17 cellular contexts compared by ENCODE assay signal in the genomic region with DNA sequence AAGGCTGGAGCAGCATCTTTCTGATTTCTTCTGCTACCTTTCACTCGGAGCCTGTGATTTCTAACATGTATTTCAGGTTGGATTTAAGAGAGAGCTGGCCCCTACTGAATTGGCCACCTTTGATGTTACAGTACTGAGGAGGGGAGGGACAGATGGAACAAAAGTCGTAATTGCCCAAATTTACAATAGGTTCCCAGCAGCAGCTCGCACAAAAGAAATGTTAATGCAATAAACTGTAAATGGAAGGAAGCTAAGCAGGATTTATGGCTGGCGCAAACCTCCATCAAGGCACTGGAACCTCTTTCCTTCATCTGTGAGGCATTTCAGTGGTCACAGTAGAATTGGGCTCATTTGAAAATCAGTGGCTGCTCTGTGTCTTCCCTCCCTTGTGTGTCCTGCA.
"Had no signal": no experiment of that assay in that cellular context is flagged by ENCODE, and none has a peak within 500 bp of the region (broad histone marks: within the 10 kb centered on the region; RNA-seq: fewer than 3 reads in every experiment).

No MANE protein-coding gene starts in this region.

- H3K4me3 Mint-ChIP-seq: activated naive CD4-positive, alpha-beta T cell treated with anti-CD3 and anti-CD28 coated beads, Interleukin-2, amount 50 U/mL, for 24 hours; activated T-cell treated with anti-CD3 and anti-CD28 coated beads, Interleukin-2, amount 50 U/mL, for 72 hours; stimulated activated memory B cell treated with anti-CD40 and anti-IgM and Interleukin-4, amounts not matched to agents 10 μg/mL and 1 μg/mL and 100 μg/mL, for 72 hours had no signal

- H3K27me3 Mint-ChIP-seq: activated naive CD4-positive, alpha-beta T cell treated with anti-CD3 and anti-CD28 coated beads, Interleukin-2, amount 50 U/mL, for 24 hours; stimulated activated memory B cell treated with anti-CD40 and anti-IgM and Interleukin-4, amounts not matched to agents 10 μg/mL and 1 μg/mL and 100 μg/mL, for 72 hours had no signal

- ATAC-seq: activated T-cell treated with anti-CD3 and anti-CD28 coated beads, Interleukin-2, amount 50 U/mL, for 72 hours; stimulated activated memory B cell treated with anti-CD40 and anti-IgM and Interleukin-4, amounts not matched to agents 10 μg/mL and 1 μg/mL and 100 μg/mL, for 72 hours had no signal

- H3K4me3 ChIP-seq: esophagus squamous epithelium, lung, spleen, thoracic aorta, upper lobe of left lung had no signal

- FAIRE-seq: astrocyte, endothelial cell of umbilical vein, keratinocyte had no signal

- H3K36me3 ChIP-seq: esophagus squamous epithelium, spleen, thoracic aorta, upper lobe of left lung had no signal

- H3K27ac ChIP-seq: esophagus squamous epithelium, spleen, thoracic aorta, upper lobe of left lung, VCaP had no signal

- H3K4me1 ChIP-seq: esophagus squamous epithelium, spleen, upper lobe of left lung had no signal

- H3K9me3 Mint-ChIP-seq: activated naive CD4-positive, alpha-beta T cell treated with anti-CD3 and anti-CD28 coated beads, Interleukin-2, amount 50 U/mL, for 24 hours; activated T-cell treated with anti-CD3 and anti-CD28 coated beads, Interleukin-2, amount 50 U/mL, for 72 hours; stimulated activated memory B cell treated with anti-CD40 and anti-IgM and Interleukin-4, amounts not matched to agents 10 μg/mL and 1 μg/mL and 100 μg/mL, for 72 hours had no signal

- H3K27me3 ChIP-seq: spleen, upper lobe of left lung had no signal

- H3K27ac Mint-ChIP-seq: activated naive CD4-positive, alpha-beta T cell treated with anti-CD3 and anti-CD28 coated beads, Interleukin-2, amount 50 U/mL, for 24 hours; activated T-cell treated with anti-CD3 and anti-CD28 coated beads, Interleukin-2, amount 50 U/mL, for 72 hours; stimulated activated memory B cell treated with anti-CD40 and anti-IgM and Interleukin-4, amounts not matched to agents 10 μg/mL and 1 μg/mL and 100 μg/mL, for 72 hours had no signal

- DNase-seq: activated CD4-positive, alpha-beta T cell treated with anti-CD3 and anti-CD28 coated beads for 1 hour; activated CD8-positive, alpha-beta memory T cell treated with anti-CD3 and anti-CD28 coated beads for 24 hours; activated effector memory CD4-positive, alpha-beta T cell treated with anti-CD3 and anti-CD28 coated beads, Interleukin-2, amount 50 U/mL, for 16 hours; activated T-cell treated with anti-CD3 and anti-CD28 coated beads, Interleukin-2, amount 50 U/mL, for 72 hours; effector CD8-positive, alpha-beta T cell; esophagus squamous epithelium; spleen; stimulated activated CD4-positive, alpha-beta T cell treated with anti-CD3 and anti-CD28 coated beads, Interleukin-4, amount 100 ng/mL, for 4 hours; upper lobe of left lung had no signal

- H3K9me3 ChIP-seq: esophagus squamous epithelium, spleen, thoracic aorta, upper lobe of left lung had no signal
